31 cellular contexts compared by ENCODE assay signal in the genomic region with DNA sequence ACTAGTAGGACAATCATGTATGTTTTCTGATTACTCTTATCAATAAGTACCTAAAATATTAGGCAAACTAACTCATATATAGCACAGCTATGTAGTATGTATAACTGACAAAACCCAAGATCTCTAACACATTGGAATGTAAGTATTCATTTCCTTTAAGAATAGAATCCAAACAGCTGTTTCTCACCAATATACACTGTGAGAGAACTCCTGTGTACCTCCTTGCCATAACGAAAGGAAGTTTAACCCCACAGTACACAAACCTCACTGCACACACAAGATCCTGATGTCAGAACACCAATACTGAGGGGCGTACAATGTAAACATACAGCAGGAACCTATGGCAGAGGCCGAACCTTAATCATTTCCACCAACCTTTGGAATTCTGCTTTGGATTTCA.
"Had no signal": no experiment of that assay in that cellular context is flagged by ENCODE, and none has a peak within 500 bp of the region (broad histone marks: within the 10 kb centered on the region; RNA-seq: fewer than 3 reads in every experiment).

No MANE protein-coding gene starts in this region.

- H3K27ac ChIP-seq: adrenal gland, body of pancreas, breast epithelium, Peyer's patch, SJSA1 had no signal

- ATAC-seq: activated CD8-positive, alpha-beta T cell treated with anti-CD3 and anti-CD28 coated beads for 36 hours; body of pancreas; PC-3 had no signal

- H3K4me3 ChIP-seq: adrenal gland, body of pancreas, breast epithelium, Peyer's patch, SJSA1 had no signal

- H3K27me3 ChIP-seq: adrenal gland, body of pancreas, breast epithelium, Peyer's patch, SJSA1 had no signal

- H3K4me3 Mint-ChIP-seq: activated CD4-positive, alpha-beta T cell treated with anti-CD3 and anti-CD28 coated beads, Interleukin-2, amount 10 ng/mL, durations not matched to agents 24 days and 14 days; activated CD8-positive, alpha-beta T cell treated with anti-CD3 and anti-CD28 coated beads for 36 hours; activated naive CD4-positive, alpha-beta T cell treated with anti-CD3 and anti-CD28 coated beads, Interleukin-2, amount 50 U/mL, for 24 hours; activated naive CD8-positive, alpha-beta T cell treated with anti-CD3 and anti-CD28 coated beads, Interleukin-2, amount 10 ng/mL, durations not matched to agents 7 days and 5 days; T-helper 1 cell treated with Interleukin-12 subunit alpha and Interleukin-12 subunit beta and Interleukin-4 antibody, amounts not matched to agents 30 μg/mL and 1 μg/mL, for 36 hours; T-helper 2 cell treated with Interferon-gamma antibody and Interleukin-4, amounts not matched to agents 5 μg/mL and 100 μg/mL, for 36 hours had no signal

- H3K4me1 Mint-ChIP-seq: activated naive CD4-positive, alpha-beta T cell treated with anti-CD3 and anti-CD28 coated beads, Interleukin-2, amount 50 U/mL, for 24 hours; activated naive CD8-positive, alpha-beta T cell treated with anti-CD3 and anti-CD28 coated beads, Interleukin-2, amount 10 ng/mL, durations not matched to agents 7 days and 5 days had no signal

- DNase-seq: activated CD4-positive, alpha-beta T cell treated with anti-CD3 and anti-CD28 coated beads, Interleukin-2, amount 10 ng/mL, durations not matched to agents 24 days and 14 days; activated CD4-positive, alpha-beta T cell treated with anti-CD3 and anti-CD28 coated beads, Interleukin-2, amount 50 U/mL, for 4 hours; activated CD8-positive, alpha-beta T cell treated with anti-CD3 and anti-CD28 coated beads for 36 hours; activated gamma-delta T cell; activated naive CD4-positive, alpha-beta T cell treated with Interleukin-2 at 50 U/mL for 16 hours; activated naive CD8-positive, alpha-beta T cell treated with anti-CD3 and anti-CD28 coated beads, Interleukin-2, amount 10 ng/mL, durations not matched to agents 7 days and 5 days; activated T-cell treated with anti-CD3 and anti-CD28 coated beads, Interleukin-2, amount 50 U/mL, for 1 hour; adrenal gland; body of pancreas; NCI-H1105; NCI-H1417 treated with DMSO at 0.1 percent for 48 hours; NCI-H1930; NCI-H2081 treated with DMSO at 0.1 percent for 48 hours; NCI-H226; NCI-H446 treated with DMSO at 0.1 percent for 48 hours; NCI-H524; NCI-H69; NCI-H82; PC-3; Peyer's patch; RPMI8226; SHP77 treated with DMSO at 0.1 percent for 48 hours; SK-N-SH had no signal

- FAIRE-seq: astrocyte, TTC549 had no signal

- H3K4me1 ChIP-seq: body of pancreas, breast epithelium, Peyer's patch, SJSA1 had no signal

- H3K36me3 ChIP-seq: adrenal gland, breast epithelium, Peyer's patch, SJSA1 had no signal

- H3K9me3 ChIP-seq: adrenal gland, Peyer's patch, SK-N-SH had no signal

- H3K4me2 ChIP-seq: SK-N-SH had no signal

- H3K27me3 Mint-ChIP-seq: activated CD4-positive, alpha-beta T cell treated with anti-CD3 and anti-CD28 coated beads, Interleukin-2, amount 10 ng/mL, durations not matched to agents 24 days and 14 days; activated CD8-positive, alpha-beta T cell treated with anti-CD3 and anti-CD28 coated beads for 36 hours; activated naive CD4-positive, alpha-beta T cell treated with anti-CD3 and anti-CD28 coated beads, Interleukin-2, amount 50 U/mL, for 24 hours; activated naive CD8-positive, alpha-beta T cell treated with anti-CD3 and anti-CD28 coated beads, Interleukin-2, amount 10 ng/mL, durations not matched to agents 7 days and 5 days had no signal

- H3K27ac Mint-ChIP-seq: activated CD4-positive, alpha-beta T cell treated with anti-CD3 and anti-CD28 coated beads, Interleukin-2, amount 10 ng/mL, durations not matched to agents 24 days and 14 days; activated CD8-positive, alpha-beta T cell treated with anti-CD3 and anti-CD28 coated beads for 36 hours; activated naive CD4-positive, alpha-beta T cell treated with anti-CD3 and anti-CD28 coated beads, Interleukin-2, amount 50 U/mL, for 24 hours; activated naive CD8-positive, alpha-beta T cell treated with anti-CD3 and anti-CD28 coated beads, Interleukin-2, amount 10 ng/mL, durations not matched to agents 7 days and 5 days; activated T-helper 2 cell treated with anti-CD3 and anti-CD28 coated beads, Interferon-gamma antibody, Interleukin-2, Interleukin-4, amounts not matched to agents 10 μg/mL and 5 μg/mL and 100 μg/mL, durations not matched to agents 14 hours and 24 hours and 36 hours; T-helper 1 cell treated with Interleukin-12 subunit alpha and Interleukin-12 subunit beta and Interleukin-4 antibody, amounts not matched to agents 30 μg/mL and 1 μg/mL, for 36 hours; T-helper 2 cell treated with Interferon-gamma antibody and Interleukin-4, amounts not matched to agents 5 μg/mL and 100 μg/mL, for 36 hours had no signal

- H3K9ac ChIP-seq: SK-N-SH had no signal
